Comparison of ENCODE assay signal across 11 cellular contexts in the genomic region with DNA sequence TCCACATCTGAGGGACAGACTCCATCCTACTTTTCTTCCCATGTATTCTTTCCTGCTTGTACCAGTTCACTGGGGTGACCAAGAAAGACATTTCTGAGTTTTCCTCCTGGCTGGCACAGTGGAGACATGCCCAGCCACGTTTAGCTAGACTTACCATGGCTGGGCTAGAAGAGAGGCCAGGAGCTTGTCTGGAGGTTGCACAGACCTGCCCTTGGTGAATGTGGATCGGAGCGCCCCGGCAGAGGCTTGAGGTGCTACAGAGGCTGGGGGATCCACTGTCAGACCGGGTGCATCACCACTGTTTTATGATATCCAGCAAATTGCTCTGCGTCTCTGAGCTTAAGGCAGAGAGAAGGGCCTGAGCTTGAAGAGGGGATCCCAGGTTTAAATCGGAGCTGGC. TPM values are rescaled to one million over a fixed set of nuclear protein-coding genes. Genes with fewer than 3 reads are reported as not detected.
DNase-seq lines count a peak whose midpoint lies in the region; ATAC-seq and TF ChIP-seq lines count a peak whose summit lies in the region.
"Had no signal": no experiment of that assay in that cellular context is flagged by ENCODE, and none has a peak within 500 bp of the region (broad histone marks: within the 10 kb centered on the region; RNA-seq: fewer than 3 reads in every experiment).

No MANE protein-coding gene starts in this region.

- H3K4me1 Mint-ChIP-seq in IgD-negative memory B cell (peaks cover 34 to 54% (median 48%) of the 10 kb centered on the region in 3 donors), immature natural killer cell (peaks cover 62 to 68% of the 10 kb centered on the region in 2 donors), type B pancreatic cell (ENCODE audit: unreplicated experiment) (peaks cover 15% of the 10 kb centered on the region)
- H3K4me1 Mint-ChIP-seq in activated T-cell treated with anti-CD3 and anti-CD28 coated beads, Interleukin-2, amount 50 U/mL, for 4 hours (ENCODE audit: low read depth), result peaks cover 74% of the 10 kb centered on the region

- H3K27ac Mint-ChIP-seq in IgD-negative memory B cell (peak overlapping the region in 2 of 3 donors; percentile 39 to 85), immature natural killer cell (peak overlapping the region; percentile 73 to 99 (median 88)), type B pancreatic cell (no peak overlapping the region)

- WGBS in spleen, 5 donors, result 54 to 74% (median 68%) methylated on average over 7 of the region's 7 CpGs

- H3K9me3 ChIP-seq in spleen, result no peaks in the 10 kb centered on the region

- peak overlapping the region in 4 of 8 donors; percentile 20 to 79 (median 70) for H3K4me3 ChIP-seq in spleen
- H3K4me3 ChIP-seq: K562 had no signal

- no peak for DNase-seq in activated T-cell treated with anti-CD3 and anti-CD28 coated beads, Interleukin-2, amount 50 U/mL, for 4 hours
- DNase-seq in immature natural killer cell, result no peak
- peak; percentile 70 for DNase-seq in spleen
- DNase-seq in NCI-H2107 (lab: John Stamatoyannopoulos, UW), result no peak
- no peak for DNase-seq in stimulated activated CD4-positive, alpha-beta T cell treated with anti-CD3 and anti-CD28 coated beads, Interleukin-4, amount 100 ng/mL, for 1 hour
- DNase-seq in type B pancreatic cell (ENCODE audit: extremely low spot score, unreplicated experiment), result no peak
- DNase-seq in GM13976 (ENCODE audit: low spot score), result no peak
- DNase-seq: foreskin melanocyte had no signal

- ATAC-seq in activated T-cell treated with anti-CD3 and anti-CD28 coated beads, Interleukin-2, amount 50 U/mL, for 4 hours, result no peak
- ATAC-seq: K562 had no signal

- H3K9me3 Mint-ChIP-seq in IgD-negative memory B cell, result no peaks in the 10 kb centered on the region
- no peaks in the 10 kb centered on the region for H3K9me3 Mint-ChIP-seq in activated T-cell treated with anti-CD3 and anti-CD28 coated beads, Interleukin-2, amount 50 U/mL, for 4 hours
- H3K9me3 Mint-ChIP-seq in immature natural killer cell, result no peaks in the 10 kb centered on the region
- no peaks in the 10 kb centered on the region for H3K9me3 Mint-ChIP-seq in type B pancreatic cell
- H3K9me3 Mint-ChIP-seq: neural crest cell had no signal

- peaks cover 0 to 17% (median 0%) of the 10 kb centered on the region in 6 donors for H3K36me3 ChIP-seq in spleen

- no peak for TF ChIP-seq POLR2A in spleen (IDR thresholded peaks at IDR 0.05)

- H3K4me3 Mint-ChIP-seq in IgD-negative memory B cell (peak overlapping the region; percentile 67 to 96 (median 82)), immature natural killer cell (peak overlapping the region in 1 of 5 donors; percentile 79), type B pancreatic cell (no peak overlapping the region)
- H3K4me3 Mint-ChIP-seq in activated T-cell treated with anti-CD3 and anti-CD28 coated beads, Interleukin-2, amount 50 U/mL, for 4 hours, result peak overlapping the region; percentile 90
- H3K4me3 Mint-ChIP-seq: neural crest cell had no signal

- intact Hi-C loops in spleen (cut with DNase I; ENCODE audit: low total_unique reads), result loop anchor here (10.0 kb wide), 1 partner anchor 53 kb away; a partner anchor contains a TSS

- H3K27me3 ChIP-seq in spleen (replicated peaks in 1 of 7), result no peaks in the 10 kb centered on the region

- peak overlapping the region; percentile 48 to 100 (median 98) for H3K27ac ChIP-seq in spleen

- in situ Hi-C loops in GM13976 (cut with MboI; ENCODE audit: low sequenced_read_pairs, unreplicated experiment), result no loop called here

- H3K27me3 Mint-ChIP-seq in IgD-negative memory B cell (peaks cover 2% of the 10 kb centered on the region), immature natural killer cell (ENCODE audit: low read depth in 3 of 3) (peaks cover 2 to 12% (median 5%) of the 10 kb centered on the region in 3 donors), type B pancreatic cell (peaks cover 28% of the 10 kb centered on the region)
- H3K27me3 Mint-ChIP-seq in activated T-cell treated with anti-CD3 and anti-CD28 coated beads, Interleukin-2, amount 50 U/mL, for 4 hours (ENCODE audit: low read depth), result no peaks in the 10 kb centered on the region

- peaks cover 58 to 94% (median 91%) of the 10 kb centered on the region in 6 donors for H3K4me1 ChIP-seq in spleen

- TF ChIP-seq CTCF in spleen (IDR thresholded peaks at IDR 0.05 in 8 of 11, conservative IDR thresholded peaks at IDR 0.05 in 3 of 11), result no peak
- TF ChIP-seq CTCF in type B pancreatic cell (conservative IDR thresholded peaks at IDR 0.05), result no peak
- TF ChIP-seq CTCF in GM13976 (IDR thresholded peaks at IDR 0.05; ENCODE audit: borderline replicate concordance, control extremely low read depth, extremely low read depth, insufficient read depth, missing control alignments), result no peak

- H3K36me3 Mint-ChIP-seq in IgD-negative memory B cell (no peaks in the 10 kb centered on the region), immature natural killer cell (no peaks in the 10 kb centered on the region), type B pancreatic cell (no peaks in the 10 kb centered on the region)
- peaks cover 20% of the 10 kb centered on the region for H3K36me3 Mint-ChIP-seq in activated T-cell treated with anti-CD3 and anti-CD28 coated beads, Interleukin-2, amount 50 U/mL, for 4 hours (ENCODE audit: insufficient read depth)

RNA-seq across cellular contexts. Expression of a gene that starts 3.5 kb away (rescaled TPM):
- polyA plus RNA-seq in IgD-negative memory B cell, result 69.6 TPM
- 100 to 1,000 TPM; 110 to 143 (median 140) TPM for total RNA-seq in activated T-cell treated with anti-CD3 and anti-CD28 coated beads, Interleukin-2, amount 50 U/mL, for 4 hours
- 10 to 100 TPM; 15.7 to 38.7 (median 20.1) TPM for polyA plus RNA-seq in immature natural killer cell
- 100 to 1,000 TPM in 6 of 7 donors, 10 to 100 TPM in 1; 78.0 to 319 (median 215) TPM for total RNA-seq in spleen
- polyA plus RNA-seq in spleen, result 10 to 100 TPM; 39.3 to 55.5 (median 48.9) TPM
- total RNA-seq in type B pancreatic cell (ENCODE audit: low replicate concordance), result 12.3 and 22.1 TPM in 2 replicates

RNA-seq across cellular contexts. Expression of a gene that starts 48.7 kb away (rescaled TPM):
- polyA plus RNA-seq in IgD-negative memory B cell (78.1 TPM), immature natural killer cell (100 to 1,000 TPM; 133 to 162 (median 148) TPM), spleen (10 to 100 TPM; 37.9 to 79.0 (median 41.4) TPM)
- 100 to 1,000 TPM; 109 to 111 (median 111) TPM for total RNA-seq in activated T-cell treated with anti-CD3 and anti-CD28 coated beads, Interleukin-2, amount 50 U/mL, for 4 hours
- total RNA-seq in spleen (10 to 100 TPM; 18.4 to 41.4 (median 31.7) TPM), type B pancreatic cell (ENCODE audit: low replicate concordance) (27.1 and 33.3 TPM in 2 replicates)
